ENCODE assay signal across 31 cellular contexts in the genomic region with DNA sequence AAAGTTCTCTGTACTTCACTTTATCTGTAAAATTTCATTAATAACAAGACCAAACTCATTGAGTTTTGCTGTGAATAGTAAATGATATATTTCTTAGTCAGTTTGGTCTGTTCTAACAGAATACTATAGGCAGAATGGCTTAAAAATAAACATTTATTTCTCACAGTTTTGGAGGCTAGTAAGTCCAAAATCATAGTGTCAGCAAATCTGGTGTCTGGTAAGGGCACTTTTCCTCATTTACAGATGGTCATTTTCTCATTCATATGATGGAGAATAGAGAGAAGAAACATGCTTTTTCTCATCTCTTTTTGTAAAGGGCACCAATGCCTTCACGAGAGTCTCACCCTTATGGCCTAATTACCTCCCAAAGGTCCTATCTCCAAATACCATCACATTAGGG.
"Had no signal": no experiment of that assay in that cellular context is flagged by ENCODE, and none has a peak within 500 bp of the region (broad histone marks: within the 10 kb centered on the region; RNA-seq: fewer than 3 reads in every experiment).

No MANE protein-coding gene starts in this region.

- H3K9me3 Mint-ChIP-seq: nephron; neural progenitor cell; stimulated activated memory B cell treated with anti-CD40 and anti-IgM and Interleukin-4, amounts not matched to agents 10 μg/mL and 1 μg/mL and 100 μg/mL, for 72 hours; stimulated activated naive CD8-positive, alpha-beta T cell treated with anti-CD3 and anti-CD28 coated beads, Interleukin-15, amount 100 ng/mL, for 72 hours; type B pancreatic cell had no signal

- H3K27me3 Mint-ChIP-seq: progenitor cell of endocrine pancreas; stimulated activated memory B cell treated with anti-CD40 and anti-IgM and Interleukin-4, amounts not matched to agents 10 μg/mL and 1 μg/mL and 100 μg/mL, for 72 hours; stimulated activated naive CD8-positive, alpha-beta T cell treated with anti-CD3 and anti-CD28 coated beads, Interleukin-15, amount 100 ng/mL, for 72 hours; type B pancreatic cell had no signal

- H3K79me2 ChIP-seq: parathyroid adenoma had no signal

- H3K36me3 Mint-ChIP-seq: natural killer cell; neural progenitor cell; stimulated activated memory B cell treated with anti-CD40 and anti-IgM and Interleukin-4, amounts not matched to agents 10 μg/mL and 1 μg/mL and 100 μg/mL, for 72 hours; type B pancreatic cell had no signal

- H3K36me3 ChIP-seq: neural progenitor cell, ovary, spleen, suprapubic skin, tibial artery, transverse colon, upper lobe of right lung, uterus had no signal

- H3K4me1 Mint-ChIP-seq: natural killer cell; nephron; neural progenitor cell; stimulated activated memory B cell treated with anti-CD40 and anti-IgM and Interleukin-4, amounts not matched to agents 10 μg/mL and 1 μg/mL and 100 μg/mL, for 72 hours; stimulated activated naive CD8-positive, alpha-beta T cell treated with anti-CD3 and anti-CD28 coated beads, Interleukin-15, amount 100 ng/mL, for 72 hours had no signal

- H3K4me1 ChIP-seq: neural progenitor cell, parathyroid adenoma, psoas muscle, spleen, suprapubic skin, testis, tibial artery, transverse colon, upper lobe of right lung, uterus had no signal

- H2AFZ ChIP-seq: neural progenitor cell, parathyroid adenoma had no signal

- H3K27me3 ChIP-seq: neural progenitor cell, ovary, spleen, suprapubic skin, testis, tibial artery, transverse colon, upper lobe of right lung, uterus had no signal

- H3K9ac ChIP-seq: neural progenitor cell, parathyroid adenoma had no signal

- DNase-seq: natural killer cell; occipital lobe; ovary; posterior cingulate gyrus; psoas muscle; right cardiac atrium; spleen; stimulated activated CD4-positive, alpha-beta T cell treated with anti-CD3 and anti-CD28 coated beads, Interleukin-12 subunit alpha, Interleukin-12 subunit beta, amount 100 ng/mL, for 4 hours; stimulated activated CD4-positive, alpha-beta T cell treated with anti-CD3 and anti-CD28 coated beads, Interleukin-1b, Interleukin-23, amount 100 ng/mL, for 48 hours; stimulated activated CD4-positive, alpha-beta T cell treated with anti-CD3 and anti-CD28 coated beads, Interleukin-4, amount 100 ng/mL, for 1 hour; stimulated activated CD4-positive, alpha-beta T cell treated with anti-CD3 and anti-CD28 coated beads, Interleukin-4, amount 100 ng/mL, for 4 hours; stimulated activated CD8-positive, alpha-beta memory T cell treated with anti-CD3 and anti-CD28 coated beads, Interleukin-4, amount 100 ng/mL, for 48 hours; stimulated activated naive CD4-positive, alpha-beta T cell; stimulated activated naive CD8-positive, alpha-beta T cell treated with anti-CD3 and anti-CD28 coated beads, Interleukin-15, amount 100 ng/mL, for 72 hours; stimulated activated naive CD8-positive, alpha-beta T cell treated with anti-CD3 and anti-CD28 coated beads, Interleukin-15, Interleukin-2, amounts not matched to agents 100 U/mL and 50 U/mL, for 24 hours; substantia nigra; testis; tibial artery; transverse colon; upper lobe of right lung; uterus had no signal

- ATAC-seq: natural killer cell; psoas muscle; right cardiac atrium; sciatic nerve; stimulated activated memory B cell treated with anti-CD40 and anti-IgM and Interleukin-4, amounts not matched to agents 10 μg/mL and 1 μg/mL and 100 μg/mL, for 72 hours; stimulated activated naive CD8-positive, alpha-beta T cell treated with anti-CD3 and anti-CD28 coated beads, Interleukin-15, amount 100 ng/mL, for 72 hours; stimulated activated naive CD8-positive, alpha-beta T cell treated with anti-CD3 and anti-CD28 coated beads, Interleukin-15, Interleukin-2, amounts not matched to agents 100 U/mL and 50 U/mL, for 24 hours; upper lobe of right lung had no signal

- H3K4me3 Mint-ChIP-seq: natural killer cell; nephron; neural progenitor cell; stimulated activated memory B cell treated with anti-CD40 and anti-IgM and Interleukin-4, amounts not matched to agents 10 μg/mL and 1 μg/mL and 100 μg/mL, for 72 hours; stimulated activated naive CD8-positive, alpha-beta T cell treated with anti-CD3 and anti-CD28 coated beads, Interleukin-15, amount 100 ng/mL, for 72 hours; type B pancreatic cell had no signal

- H3K27ac ChIP-seq: neural progenitor cell, ovary, parathyroid adenoma, psoas muscle, skin epidermis, spleen, suprapubic skin, testis, tibial artery, transverse colon, upper lobe of right lung, uterus had no signal

- H3K9me3 ChIP-seq: ovary, psoas muscle, spleen, suprapubic skin, testis, tibial artery, transverse colon, upper lobe of right lung, uterus had no signal

- H3K4me3 ChIP-seq: neural progenitor cell, ovary, psoas muscle, skin epidermis, smooth muscle cell, spleen, suprapubic skin, testis, tibial artery, transverse colon, upper lobe of right lung, uterus had no signal

- H3K27ac Mint-ChIP-seq: natural killer cell; nephron; neural progenitor cell; progenitor cell of endocrine pancreas; stimulated activated memory B cell treated with anti-CD40 and anti-IgM and Interleukin-4, amounts not matched to agents 10 μg/mL and 1 μg/mL and 100 μg/mL, for 72 hours; stimulated activated naive CD8-positive, alpha-beta T cell treated with anti-CD3 and anti-CD28 coated beads, Interleukin-15, amount 100 ng/mL, for 72 hours; type B pancreatic cell had no signal

- H3K4me2 ChIP-seq: neural progenitor cell, smooth muscle cell had no signal
